20 cellular contexts compared by ENCODE assay signal in the genomic region with DNA sequence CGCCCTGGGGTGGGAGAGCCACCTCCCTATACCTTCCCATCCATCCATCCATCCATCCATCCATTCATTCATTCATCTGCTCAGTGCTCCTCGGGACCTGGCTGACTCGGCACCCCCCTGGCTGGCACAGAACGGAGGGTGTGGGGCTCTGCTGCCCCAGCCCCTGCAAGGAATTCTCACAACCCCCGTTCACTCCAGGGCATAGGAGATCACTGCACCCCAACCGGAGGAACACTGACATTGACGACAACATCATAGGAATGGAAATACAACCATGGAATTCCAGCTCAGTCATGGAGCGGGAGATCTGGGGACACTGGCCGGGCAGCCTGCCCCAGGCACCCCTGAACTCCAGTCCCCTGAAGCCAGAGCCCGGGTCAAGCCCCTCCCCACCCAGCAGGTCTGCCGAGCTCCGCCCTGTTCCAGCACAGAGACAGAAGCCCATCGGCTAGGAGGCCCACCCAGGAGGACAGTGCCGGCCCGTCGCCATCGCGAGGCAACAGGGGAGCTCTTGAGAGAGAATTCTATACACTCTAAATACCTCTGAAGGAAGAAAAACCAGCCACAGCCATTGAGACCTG. TPM values are rescaled to one million over a fixed set of nuclear protein-coding genes. Genes with fewer than 3 reads are reported as not detected.
DNase-seq lines count a peak whose midpoint lies in the region; ATAC-seq and TF ChIP-seq lines count a peak whose summit lies in the region.
"Had no signal": no experiment of that assay in that cellular context is flagged by ENCODE, and none has a peak within 500 bp of the region (broad histone marks: within the 10 kb centered on the region; RNA-seq: fewer than 3 reads in every experiment).

No MANE protein-coding gene starts in this region.

- no peaks in the 10 kb centered on the region for H4K20me1 ChIP-seq in neural cell (ENCODE audit: insufficient read depth)

- H3K9ac ChIP-seq in neural cell (ENCODE audit: low read length): peak overlapping the region; percentile 43

- H3K4me3 Mint-ChIP-seq in glutamatergic neuron (ENCODE audit: unreplicated experiment): no peak overlapping the region
- H3K4me3 Mint-ChIP-seq: activated CD4-positive, alpha-beta T cell treated with anti-CD3 and anti-CD28 coated beads, Interleukin-2, amount 10 ng/mL, durations not matched to agents 24 days and 14 days; activated CD8-positive, alpha-beta memory T cell treated with anti-CD3 and anti-CD28 coated beads, Interleukin-2, amount 10 ng/mL, durations not matched to agents 7 days and 5 days; activated naive CD8-positive, alpha-beta T cell treated with anti-CD3 and anti-CD28 coated beads for 36 hours; activated T-helper 1 cell treated with anti-CD3 and anti-CD28 coated beads, Interleukin-12 subunit alpha, Interleukin-12 subunit beta, Interleukin-2, Interleukin-4 antibody, amounts not matched to agents 30 ng/mL and 10 ng/mL and 1 ng/mL, durations not matched to agents 14 hours and 24 hours and 36 hours had no signal

- peak; percentile 36 for DNase-seq in Right ventricle myocardium superior
- DNase-seq in cardiac septum (ENCODE audit: low spot score): no peak
- peak; percentile 27 for DNase-seq in glutamatergic neuron
- peak; percentile 47 to 69 for DNase-seq in aorta
- DNase-seq in left lobe of liver (ENCODE audit: low spot score): no peak
- DNase-seq in D341Med (ENCODE audit: low spot score): no peak
- DNase-seq in NCI-H526 treated with DMSO at 0.1 percent for 48 hours (lab: John Stamatoyannopoulos, UW): no peak
- DNase-seq: activated CD4-positive, alpha-beta T cell treated with anti-CD3 and anti-CD28 coated beads, Interleukin-2, amount 10 ng/mL, durations not matched to agents 24 days and 14 days; activated CD8-positive, alpha-beta memory T cell treated with anti-CD3 and anti-CD28 coated beads, Interleukin-2, amount 10 ng/mL, durations not matched to agents 7 days and 5 days; activated naive CD8-positive, alpha-beta T cell treated with anti-CD3 and anti-CD28 coated beads for 36 hours; DMS 273 treated with DMSO at 0.1 percent for 48 hours; NCI-H2081 treated with DMSO at 0.1 percent for 48 hours; stimulated activated CD4-positive, alpha-beta T cell treated with anti-CD3 and anti-CD28 coated beads, Interleukin-4, amount 100 ng/mL, for 24 hours had no signal

- no peaks in the 10 kb centered on the region for H3K4me1 ChIP-seq in aorta (ENCODE audit: control insufficient read depth in 1 of 2, insufficient read depth in 2 of 2, low read length in 2 of 2)

- H2AFZ ChIP-seq in neural cell (ENCODE audit: low read depth, low read length): no peak overlapping the region

- H3K9me2 ChIP-seq in neural cell (ENCODE audit: insufficient read depth, low read length): no peaks in the 10 kb centered on the region

- intact Hi-C loops in Right ventricle myocardium superior (cut with DNase I): no loop called here
- intact Hi-C loops in cardiac septum (cut with DNase I): no loop called here
- intact Hi-C loops in aorta (cut with DNase I): no loop called here

- peak overlapping the region; percentile 12 for H3K27ac Mint-ChIP-seq in glutamatergic neuron (ENCODE audit: unreplicated experiment)
- H3K27ac Mint-ChIP-seq: activated CD4-positive, alpha-beta T cell treated with anti-CD3 and anti-CD28 coated beads, Interleukin-2, amount 10 ng/mL, durations not matched to agents 24 days and 14 days; activated CD8-positive, alpha-beta memory T cell treated with anti-CD3 and anti-CD28 coated beads, Interleukin-2, amount 10 ng/mL, durations not matched to agents 7 days and 5 days; activated naive CD8-positive, alpha-beta T cell treated with anti-CD3 and anti-CD28 coated beads for 36 hours; activated T-helper 1 cell treated with anti-CD3 and anti-CD28 coated beads, Interleukin-12 subunit alpha, Interleukin-12 subunit beta, Interleukin-2, Interleukin-4 antibody, amounts not matched to agents 30 ng/mL and 10 ng/mL and 1 ng/mL, durations not matched to agents 14 hours and 24 hours and 36 hours had no signal

- H3F3A ChIP-seq in neural cell (ENCODE audit: insufficient read depth, low read length, poor library complexity, severe bottlenecking): no peaks in the 10 kb centered on the region

- H3K79me2 ChIP-seq in neural cell (replicated peaks; ENCODE audit: insufficient read depth, low read length): no peaks in the 10 kb centered on the region

- no peak for TF ChIP-seq EP300 in neural cell (conservative IDR thresholded peaks at IDR 0.05; ENCODE audit: poor library complexity, severe bottlenecking)

- H3K27ac ChIP-seq in neural cell (ENCODE audit: low read length): peak overlapping the region; percentile 53
- no peak overlapping the region for H3K27ac ChIP-seq in aorta (ENCODE audit: low read depth in 1 of 2, low read length in 2 of 2)
- H3K27ac ChIP-seq: C4-2B, coronary artery, heart right ventricle had no signal

- H3K27me3 ChIP-seq in neural cell (ENCODE audit: insufficient read depth, low read depth, low read length) (no peaks in the 10 kb centered on the region), aorta (ENCODE audit: control insufficient read depth in 1 of 2, insufficient read depth in 2 of 2, low read length in 1 of 2) (no peaks in the 10 kb centered on the region)

- no peaks in the 10 kb centered on the region for H3K36me3 ChIP-seq in neural cell (ENCODE audit: insufficient read depth, low read length)
- H3K36me3 ChIP-seq in aorta (ENCODE audit: control insufficient read depth in 1 of 2, insufficient read depth in 2 of 2, low read length in 1 of 2): no peaks in the 10 kb centered on the region
- H3K36me3 ChIP-seq: heart right ventricle had no signal

- H3K9me3 Mint-ChIP-seq in glutamatergic neuron (ENCODE audit: unreplicated experiment): peaks cover 4% of the 10 kb centered on the region
- H3K9me3 Mint-ChIP-seq: activated CD4-positive, alpha-beta T cell treated with anti-CD3 and anti-CD28 coated beads, Interleukin-2, amount 10 ng/mL, durations not matched to agents 24 days and 14 days; activated naive CD8-positive, alpha-beta T cell treated with anti-CD3 and anti-CD28 coated beads for 36 hours; activated T-helper 1 cell treated with anti-CD3 and anti-CD28 coated beads, Interleukin-12 subunit alpha, Interleukin-12 subunit beta, Interleukin-2, Interleukin-4 antibody, amounts not matched to agents 30 ng/mL and 10 ng/mL and 1 ng/mL, durations not matched to agents 14 hours and 24 hours and 36 hours; naive thymus-derived CD8-positive, alpha-beta T cell had no signal

- TF ChIP-seq RAD21 in neural cell (conservative IDR thresholded peaks at IDR 0.05): no peak

- ATAC-seq in Right ventricle myocardium superior (ENCODE audit: poor library complexity): no peak
- no peak for ATAC-seq in aorta (ENCODE audit: low FRiP score)
- ATAC-seq in left lobe of liver: no peak
- ATAC-seq: activated CD8-positive, alpha-beta memory T cell treated with anti-CD3 and anti-CD28 coated beads, Interleukin-2, amount 10 ng/mL, durations not matched to agents 7 days and 5 days; naive thymus-derived CD8-positive, alpha-beta T cell had no signal

- H3K4me1 Mint-ChIP-seq in glutamatergic neuron (ENCODE audit: low read depth, unreplicated experiment): peaks cover 28% of the 10 kb centered on the region
- H3K4me1 Mint-ChIP-seq: activated CD4-positive, alpha-beta T cell treated with anti-CD3 and anti-CD28 coated beads, Interleukin-2, amount 10 ng/mL, durations not matched to agents 24 days and 14 days; activated CD8-positive, alpha-beta memory T cell treated with anti-CD3 and anti-CD28 coated beads, Interleukin-2, amount 10 ng/mL, durations not matched to agents 7 days and 5 days had no signal

- H3K27me3 Mint-ChIP-seq in glutamatergic neuron (ENCODE audit: unreplicated experiment): peaks cover 14% of the 10 kb centered on the region
- H3K27me3 Mint-ChIP-seq: activated CD8-positive, alpha-beta memory T cell treated with anti-CD3 and anti-CD28 coated beads, Interleukin-2, amount 10 ng/mL, durations not matched to agents 7 days and 5 days; activated naive CD8-positive, alpha-beta T cell treated with anti-CD3 and anti-CD28 coated beads for 36 hours; naive thymus-derived CD8-positive, alpha-beta T cell had no signal

- no peaks in the 10 kb centered on the region for H3K36me3 Mint-ChIP-seq in glutamatergic neuron (ENCODE audit: unreplicated experiment)
- H3K36me3 Mint-ChIP-seq: activated CD8-positive, alpha-beta memory T cell treated with anti-CD3 and anti-CD28 coated beads, Interleukin-2, amount 10 ng/mL, durations not matched to agents 7 days and 5 days; activated naive CD8-positive, alpha-beta T cell treated with anti-CD3 and anti-CD28 coated beads for 36 hours; naive thymus-derived CD8-positive, alpha-beta T cell had no signal

- peak overlapping the region; percentile 34 for H3K4me3 ChIP-seq in neural cell (ENCODE audit: low read length)
- H3K4me3 ChIP-seq in aorta (ENCODE audit: low read length in 2 of 2): no peak overlapping the region
- H3K4me3 ChIP-seq: coronary artery, heart right ventricle had no signal

- TF ChIP-seq CTCF in glutamatergic neuron (IDR thresholded peaks at IDR 0.05; ENCODE audit: partially characterized antibody, unreplicated experiment) (no peak), neural cell (IDR thresholded peaks at IDR 0.05; ENCODE audit: poor library complexity, severe bottlenecking) (no peak)

- no peak overlapping the region for H3K4me2 ChIP-seq in neural cell (ENCODE audit: low read length)

- WGBS in aorta, 2 donors: 31 to 38% methylated on average over 18 of the region's 18 CpGs

- H3K9me3 ChIP-seq in neural cell (ENCODE audit: low read length) (no peaks in the 10 kb centered on the region), aorta (ENCODE audit: control insufficient read depth, low read length) (no peaks in the 10 kb centered on the region)
- H3K9me3 ChIP-seq: heart right ventricle had no signal

RNA-seq across cellular contexts. Expression of a gene that starts 27.9 kb away (rescaled TPM):
- total RNA-seq in Right ventricle myocardium superior (10.2 TPM), cardiac septum (7.9 TPM), glutamatergic neuron (ENCODE audit: unreplicated experiment) (15.6 TPM), aorta (1 to 10 TPM; 7.5 to 7.6 TPM), left lobe of liver (5.5 TPM)
- polyA plus RNA-seq in neural cell (20.1 and 24.1 TPM in 2 replicates), aorta (1 to 10 TPM; 4.0 to 7.8 TPM)
- polyA minus RNA-seq in neural cell: 23.3 and 24.1 TPM in 2 replicates

RNA-seq across cellular contexts. Expression of a gene that starts 36.3 kb away (rescaled TPM):
- total RNA-seq in Right ventricle myocardium superior: 17.8 TPM
- 16.4 TPM for total RNA-seq in cardiac septum
- total RNA-seq in glutamatergic neuron (ENCODE audit: unreplicated experiment): 70.5 TPM
- polyA plus RNA-seq in neural cell: 15.6 and 23.3 TPM in 2 replicates
- 22.3 and 26.5 TPM in 2 replicates for polyA minus RNA-seq in neural cell
- total RNA-seq in aorta: 10 to 100 TPM; 31.7 to 42.6 TPM
- polyA plus RNA-seq in aorta: 10 to 100 TPM; 18.5 to 58.8 TPM
- total RNA-seq in left lobe of liver: 49.5 TPM

RNA-seq across cellular contexts. Expression of a gene that starts 48.5 kb away (rescaled TPM):
- total RNA-seq in Right ventricle myocardium superior: 2.7 TPM
- total RNA-seq in cardiac septum: 0.94 TPM
- 78.7 TPM for total RNA-seq in glutamatergic neuron (ENCODE audit: unreplicated experiment)
- polyA plus RNA-seq in neural cell: 1.0 and 3.1 TPM in 2 replicates
- 0.58 TPM in 1 of 2 replicates, not detected in the other for polyA minus RNA-seq in neural cell
- total RNA-seq in aorta: 1 to 10 TPM; 1.5 to 6.5 TPM
- under 1 TPM; 0.13 to 0.77 TPM for polyA plus RNA-seq in aorta
- total RNA-seq in left lobe of liver: 4.0 TPM
- total RNA-seq: activated CD4-positive, alpha-beta T cell treated with anti-CD3 and anti-CD28 coated beads, Interleukin-2, amount 10 ng/mL, durations not matched to agents 24 days and 14 days; activated T-helper 1 cell treated with anti-CD3 and anti-CD28 coated beads, Interleukin-12 subunit alpha, Interleukin-12 subunit beta, Interleukin-2, Interleukin-4 antibody, amounts not matched to agents 30 ng/mL and 10 ng/mL and 1 ng/mL, durations not matched to agents 14 hours and 24 hours and 36 hours had no signal

RNA-seq across cellular contexts. Expression of a gene that starts 59.7 kb away (rescaled TPM):
- not detected for total RNA-seq in Right ventricle myocardium superior
- 0.08 TPM for total RNA-seq in cardiac septum
- 4.0 TPM for total RNA-seq in glutamatergic neuron (ENCODE audit: unreplicated experiment)
- polyA plus RNA-seq in neural cell: 0.05 and 0.22 TPM in 2 replicates
- polyA minus RNA-seq in neural cell: not detected in 2 replicates
- total RNA-seq in aorta: not detected
- polyA plus RNA-seq in aorta: not detected
- 0.10 TPM for total RNA-seq in left lobe of liver
- total RNA-seq: activated CD4-positive, alpha-beta T cell treated with anti-CD3 and anti-CD28 coated beads, Interleukin-2, amount 10 ng/mL, durations not matched to agents 24 days and 14 days; activated CD8-positive, alpha-beta memory T cell treated with anti-CD3 and anti-CD28 coated beads, Interleukin-2, amount 10 ng/mL, durations not matched to agents 7 days and 5 days; activated naive CD8-positive, alpha-beta T cell treated with anti-CD3 and anti-CD28 coated beads for 36 hours; activated T-helper 1 cell treated with anti-CD3 and anti-CD28 coated beads, Interleukin-12 subunit alpha, Interleukin-12 subunit beta, Interleukin-2, Interleukin-4 antibody, amounts not matched to agents 30 ng/mL and 10 ng/mL and 1 ng/mL, durations not matched to agents 14 hours and 24 hours and 36 hours; naive thymus-derived CD8-positive, alpha-beta T cell; ureter had no signal
- polyA plus RNA-seq: heart right ventricle; naive thymus-derived CD8-positive, alpha-beta T cell had no signal

Comparison
In these comparisons a context has a peak if more than half of its experiments do, and no peak if none do; other contexts are left out.
1. DNase-seq: peak in Right ventricle myocardium superior (single experiment), glutamatergic neuron (single experiment) and aorta (2 of 2); none in cardiac septum (single experiment), left lobe of liver (single experiment), D341Med (single experiment) and NCI-H526 treated with DMSO at 0.1 percent for 48 hours (single experiment).
2. RNA of a gene that starts 48.5 kb away (total RNA-seq): 78.7 TPM in glutamatergic neuron (single experiment); 1.5 to 6.5 TPM in aorta, 4.0 TPM in left lobe of liver (single experiment), 2.7 TPM in Right ventricle myocardium superior (single experiment) and 0.94 TPM in cardiac septum (single experiment); every median in the first group is over 10 times any median in the second.